In genomic region chr18:75200071-75200470, GRCh38 we compare ENCODE assay signal across 20 cellular contexts.
"Had no signal": no experiment of that assay in that cellular context is flagged by ENCODE, and none has a peak within 500 bp of the region (broad histone marks: within the 10 kb centered on the region; RNA-seq: fewer than 3 reads in every experiment).

No MANE protein-coding gene starts in this region.

- H3K27ac Mint-ChIP-seq: activated CD4-positive, alpha-beta T cell treated with anti-CD3 and anti-CD28 coated beads, Interleukin-2, amount 10 ng/mL, durations not matched to agents 24 days and 14 days; activated CD8-positive, alpha-beta T cell treated with anti-CD3 and anti-CD28 coated beads for 36 hours; activated naive CD4-positive, alpha-beta T cell treated with anti-CD3 and anti-CD28 coated beads for 36 hours; dendritic cell treated with granulocyte-macrophage colony-stimulating factor and Interleukin-4, amounts not matched to agents 40 ng/mL and 50 ng/mL, for 4 days; stimulated activated naive CD8-positive, alpha-beta T cell treated with anti-CD3 and anti-CD28 coated beads, Interleukin-15, Interleukin-2, amounts not matched to agents 100 ng/mL and 50 ng/mL, for 24 hours had no signal

- H3K4me3 ChIP-seq: breast epithelium, lower lobe of right lung, skin epidermis, suprapubic skin had no signal

- H3K4me1 ChIP-seq: breast epithelium had no signal

- H3K27ac ChIP-seq: foreskin keratinocyte, lower lobe of right lung, suprapubic skin had no signal

- ATAC-seq: activated CD8-positive, alpha-beta T cell treated with anti-CD3 and anti-CD28 coated beads for 36 hours; esophagus mucosa; foreskin keratinocyte; lower lobe of right lung; natural killer cell treated with Interleukin-12 subunit alpha and Interleukin-12 subunit beta and Interleukin-15 and Interleukin-18, amount 100 ng/mL, for 72 hours had no signal

- H3K9me3 ChIP-seq: breast epithelium, lower lobe of right lung, suprapubic skin had no signal

- DNase-seq: activated CD4-positive, alpha-beta T cell treated with anti-CD3 and anti-CD28 coated beads, Interleukin-2, amount 10 ng/mL, durations not matched to agents 24 days and 14 days; activated CD8-positive, alpha-beta T cell treated with anti-CD3 and anti-CD28 coated beads for 36 hours; activated naive CD4-positive, alpha-beta T cell treated with anti-CD3 and anti-CD28 coated beads for 36 hours; activated T-cell treated with anti-CD3 and anti-CD28 coated beads, Interleukin-2, amount 50 U/mL, for 1 hour; aorta; effector CD8-positive, alpha-beta T cell; foreskin keratinocyte; hypothalamus; lower lobe of right lung; nucleus accumbens; posterior cingulate gyrus; T1000 had no signal

- H3K4me3 Mint-ChIP-seq: activated CD4-positive, alpha-beta T cell treated with anti-CD3 and anti-CD28 coated beads, Interleukin-2, amount 10 ng/mL, durations not matched to agents 24 days and 14 days; activated CD8-positive, alpha-beta T cell treated with anti-CD3 and anti-CD28 coated beads for 36 hours; activated naive CD4-positive, alpha-beta T cell treated with anti-CD3 and anti-CD28 coated beads for 36 hours; dendritic cell treated with granulocyte-macrophage colony-stimulating factor and Interleukin-4, amounts not matched to agents 40 ng/mL and 50 ng/mL, for 4 days; natural killer cell treated with Interleukin-12 subunit alpha and Interleukin-12 subunit beta and Interleukin-15 and Interleukin-18, amount 100 ng/mL, for 72 hours; stimulated activated naive CD8-positive, alpha-beta T cell treated with anti-CD3 and anti-CD28 coated beads, Interleukin-15, Interleukin-2, amounts not matched to agents 100 ng/mL and 50 ng/mL, for 24 hours had no signal

- H3K27me3 ChIP-seq: breast epithelium, foreskin keratinocyte, suprapubic skin had no signal

- H3K9me3 Mint-ChIP-seq: activated CD4-positive, alpha-beta T cell treated with anti-CD3 and anti-CD28 coated beads, Interleukin-2, amount 10 ng/mL, durations not matched to agents 24 days and 14 days; activated CD8-positive, alpha-beta T cell treated with anti-CD3 and anti-CD28 coated beads for 36 hours; activated naive CD4-positive, alpha-beta T cell treated with anti-CD3 and anti-CD28 coated beads for 36 hours; dendritic cell treated with granulocyte-macrophage colony-stimulating factor and Interleukin-4, amounts not matched to agents 40 ng/mL and 50 ng/mL, for 4 days; natural killer cell treated with Interleukin-12 subunit alpha and Interleukin-12 subunit beta and Interleukin-15 and Interleukin-18, amount 100 ng/mL, for 72 hours; stimulated activated naive CD8-positive, alpha-beta T cell treated with anti-CD3 and anti-CD28 coated beads, Interleukin-15, Interleukin-2, amounts not matched to agents 100 ng/mL and 50 ng/mL, for 24 hours; type B pancreatic cell had no signal

- H3K27me3 Mint-ChIP-seq: stimulated activated naive CD8-positive, alpha-beta T cell treated with anti-CD3 and anti-CD28 coated beads, Interleukin-15, Interleukin-2, amounts not matched to agents 100 ng/mL and 50 ng/mL, for 24 hours had no signal

- H3K36me3 ChIP-seq: breast epithelium had no signal
